8 cellular contexts compared by ENCODE assay signal in the genomic region with DNA sequence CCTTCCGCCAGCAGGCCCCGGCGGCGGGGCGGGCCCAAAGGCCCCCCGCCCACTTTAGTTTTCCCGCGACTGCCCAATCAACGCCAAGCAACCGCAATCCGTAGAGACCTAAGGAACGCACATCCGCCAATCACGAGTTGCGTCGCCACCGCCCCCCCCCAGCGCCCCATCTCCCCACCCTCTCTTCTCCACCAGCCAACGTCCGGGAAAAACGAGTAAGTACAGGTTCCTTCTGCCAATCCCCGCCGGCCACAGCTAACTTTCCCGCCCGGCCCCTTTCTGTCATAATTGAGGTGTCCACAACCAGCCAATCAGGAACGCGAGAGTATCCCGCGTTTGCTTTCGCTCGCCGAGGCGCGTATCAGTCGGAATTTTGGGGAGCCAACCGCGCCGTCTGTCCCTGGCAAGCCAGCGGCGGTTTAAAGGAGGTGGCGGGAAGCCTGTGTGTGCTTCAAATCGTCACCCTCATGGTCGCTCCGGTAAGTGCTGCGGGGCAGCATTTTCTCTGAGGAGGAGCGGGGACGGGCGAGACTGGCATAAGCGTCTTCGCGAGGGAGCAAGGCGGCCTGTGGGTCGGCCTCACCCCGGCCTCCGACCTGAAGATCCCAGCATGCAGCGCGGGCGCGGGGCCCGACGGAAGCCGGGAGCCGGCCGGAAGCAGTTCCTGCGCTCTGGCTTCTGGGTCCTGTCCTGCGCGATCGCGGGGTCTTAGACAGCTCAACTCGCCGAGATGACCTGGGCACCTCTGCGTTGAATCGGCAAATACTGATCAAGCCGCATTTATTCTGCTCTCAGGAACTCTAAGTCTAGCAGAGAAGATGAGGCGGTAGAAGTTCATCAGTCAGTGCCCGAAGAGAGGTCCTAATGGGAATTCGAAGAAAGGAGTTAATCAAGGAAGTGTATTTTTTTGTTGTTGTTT. TPM values are rescaled to one million over a fixed set of nuclear protein-coding genes. Genes with fewer than 3 reads are reported as not detected.
DNase-seq lines count a peak whose midpoint lies in the region; ATAC-seq, FAIRE-seq and TF ChIP-seq lines count a peak whose summit lies in the region.

A gene with protein sequence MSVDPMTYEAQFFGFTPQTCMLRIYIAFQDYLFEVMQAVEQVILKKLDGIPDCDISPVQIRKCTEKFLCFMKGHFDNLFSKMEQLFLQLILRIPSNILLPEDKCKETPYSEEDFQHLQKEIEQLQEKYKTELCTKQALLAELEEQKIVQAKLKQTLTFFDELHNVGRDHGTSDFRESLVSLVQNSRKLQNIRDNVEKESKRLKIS (plus strand): TSS at position 361 of the 919 bp plus-strand sequence. CDS start 2,297 bp downstream, outside the sequence.

- H2AK9ac ChIP-seq in IMR-90 (replicated peaks; ENCODE audit: low read depth, low read length, poor library complexity), result peak within 1 kb of the TSS; percentile 96

- CTCF ChIA-PET in IMR-90 (lab: Yijun Ruan, JAX), result no interaction called here

- peak within 1 kb of the TSS; percentile 96 for H4K91ac ChIP-seq in IMR-90 (ENCODE audit: insufficient read depth, low read depth, low read length)

- peak within 1 kb of the TSS; percentile 99 for H3K56ac ChIP-seq in IMR-90 (ENCODE audit: extremely low read depth, insufficient read depth, low read length)

- TF ChIP-seq RAD21 in IMR-90 (IDR thresholded peaks at IDR 0.05; ENCODE audit: low read length), result peak; percentile 4; the same call in 1 of the 2 replicates

- H3K18ac ChIP-seq in IMR-90 (ENCODE audit: low read depth, low read length), result peak within 1 kb of the TSS; percentile 82

- H4K20me1 ChIP-seq in IMR-90 (ENCODE audit: insufficient read depth, low read length), result peaks cover 4% of the 10 kb centered on the region

- BruUV-seq in IMR-90 (replicated peaks; lab: Mats Ljungman, UMichigan), result no TSS peak

- H2AFZ ChIP-seq in IMR-90 (replicated peaks; ENCODE audit: low read length, poor library complexity), result peak within 1 kb of the TSS; percentile 99

- dilution Hi-C loops in IMR-90 (cut with HindIII; ENCODE audit: low sequenced_read_pairs, unreplicated experiment), result no loop called here

- H3K4me2 ChIP-seq in IMR-90 (ENCODE audit: low read depth, low read length), result peak within 1 kb of the TSS; percentile 100

- intact Hi-C loops in IMR-90 (cut with micrococcal nuclease), result loop anchor here (1.0 to 5.0 kb wide), 4 partner anchors 30 to 936 kb away; partner anchors contain the start of gene NLRP1

- in situ Hi-C loops in IMR-90 (cut with MboI; ENCODE audit: low sequenced_read_pairs), result no loop called here

- H3K79me1 ChIP-seq in IMR-90 (ENCODE audit: low read depth in 1 of 2, low read length in 2 of 2), result peaks cover 45 to 60% of the 10 kb centered on the region in 2 experiments

- peak within 1 kb of the TSS; percentile 84 for H2BK120ac ChIP-seq in IMR-90 (ENCODE audit: low read depth, low read length)

- H2BK20ac ChIP-seq in IMR-90 (ENCODE audit: low read depth, low read length), result no peak within 1 kb of the TSS

- H4K8ac ChIP-seq in IMR-90 (ENCODE audit: low read depth in 2 of 2, low read length in 2 of 2), result peak within 1 kb of the TSS; percentile 99 to 100

- H3K4ac ChIP-seq in IMR-90 (ENCODE audit: low read depth, low read length), result peak within 1 kb of the TSS; percentile 99

- H3K9ac ChIP-seq in IMR-90 (ENCODE audit: low read depth, low read length), result peak within 1 kb of the TSS; percentile 98

- H3K23ac ChIP-seq in IMR-90 (ENCODE audit: low read depth, low read length), result peak within 1 kb of the TSS; percentile 97

- no peak for FAIRE-seq in D721Med (lab: Jason Lieb, UNC)

- H3K27ac ChIP-seq in IMR-90 (ENCODE audit: insufficient read depth, low read length), result peak within 1 kb of the TSS; percentile 98

- no peaks in the 10 kb centered on the region; the same call in 1 of the 2 replicates for H3K9me1 ChIP-seq in IMR-90 (ENCODE audit: insufficient read depth, low read length)

- H3K4me1 ChIP-seq in IMR-90 (ENCODE audit: control insufficient read depth, insufficient read depth, low read length) (peaks cover 2% of the 10 kb centered on the region; the same call in 1 of the 2 replicates), mononuclear cell (ENCODE audit: insufficient read depth, low read length) (peaks cover 33% of the 10 kb centered on the region)

- ATAC-seq in GM21528 (IDR thresholded peaks at IDR 0.05; ENCODE audit: low FRiP score, unreplicated experiment) (peak; percentile 81), IMR-90 (ENCODE audit: low read depth) (peak; percentile 94)

- WGBS in IMR-90 (ENCODE audit: extremely low coverage in 2 of 2, insufficient read length in 1 of 2), 2 experiments, result 1% methylated on average over 39 of the region's 77 CpGs; no CpG with 5 or more reads in 1 of the 2 experiments

- peak within 1 kb of the TSS; percentile 96 for H2BK5ac ChIP-seq in IMR-90 (ENCODE audit: low read depth, low read length, poor library complexity, severe bottlenecking)

- H2AK5ac ChIP-seq in IMR-90 (ENCODE audit: low read depth, low read length), result peak within 1 kb of the TSS; percentile 97

- H3K4me3 ChIP-seq in IMR-90 (ENCODE audit: insufficient read depth, low read depth, low read length), result peak within 1 kb of the TSS; percentile 97
- H3K4me3 ChIP-seq in mononuclear cell (ENCODE audit: low read length), result peak within 1 kb of the TSS; percentile 99

- peak within 1 kb of the TSS; percentile 97 for H4K5ac ChIP-seq in IMR-90 (ENCODE audit: low read depth, low read length)

- no peaks in the 10 kb centered on the region for H3K27me3 ChIP-seq in IMR-90 (ENCODE audit: control insufficient read depth, insufficient read depth, low read length)
- H3K27me3 ChIP-seq in mononuclear cell (ENCODE audit: insufficient read depth, low read length), result no peaks in the 10 kb centered on the region

- TF ChIP-seq CTCF in D721Med (IDR thresholded peaks at IDR 0.05; ENCODE audit: insufficient read depth, missing control alignments), result no peak
- TF ChIP-seq CTCF in IMR-90 (conservative IDR thresholded peaks at IDR 0.05; ENCODE audit: low read depth, low read length), result no peak

- peak; percentile 88 for TF ChIP-seq POLR2A in IMR-90 (IDR thresholded peaks at IDR 0.05; ENCODE audit: low read depth, low read length)

- peak; percentile 86 for DNase-seq in D721Med (ENCODE audit: insufficient read length, low spot score)
- peak; percentile 98 for DNase-seq in IMR-90
- peak; percentile 99 for DNase-seq in OCI-M1 (lab: John Stamatoyannopoulos, UW)
- peak; percentile 96 for DNase-seq in activated T-cell treated with anti-CD3 and anti-CD28 coated beads for 24 hours (ENCODE audit: low read depth)
- DNase-seq in epidermal melanocyte (ENCODE audit: insufficient read length, low spot score), result peak; percentile 96
- DNase-seq in stimulated activated CD8-positive, alpha-beta memory T cell treated with anti-CD3 and anti-CD28 coated beads, Interleukin-4, amount 100 ng/mL, for 1 hour (ENCODE audit: low read depth in 2 of 2, low spot score in 1 of 2), result peak; percentile 95 to 96

- H3K14ac ChIP-seq in IMR-90 (replicated peaks; ENCODE audit: low read depth, low read length), result peak within 1 kb of the TSS; percentile 100

- H2BK15ac ChIP-seq in IMR-90 (ENCODE audit: low read depth, low read length), result peak within 1 kb of the TSS; percentile 62; the same call in 1 of the 3 replicates

- peaks cover 18% of the 10 kb centered on the region for H3K36me3 ChIP-seq in IMR-90 (ENCODE audit: control insufficient read depth, insufficient read depth, low read length)

- POLR2A ChIA-PET in IMR-90 (lab: Charles Lee; ENCODE audit: unreplicated experiment), result interaction anchor here (0.7 to 1.1 kb wide), 4 partner anchors 12 to 43 kb away, joined by 3 to 5 read pairs (median 4); a partner anchor contains a TSS

- H3K9me3 ChIP-seq in IMR-90 (ENCODE audit: control insufficient read depth, insufficient read depth, low read length), result no peaks in the 10 kb centered on the region
- H3K9me3 ChIP-seq in mononuclear cell (ENCODE audit: low read depth, low read length), result no peaks in the 10 kb centered on the region

TF ChIP-seq in IMR-90, 13 proteins besides CTCF, POLR2A, EP300 and RAD21:
- peak; percentile 94 for TF ChIP-seq MXI1 (IDR thresholded peaks at IDR 0.05; ENCODE audit: borderline replicate concordance, low read depth, low read length)
- no peak for TF ChIP-seq CHD1 (IDR thresholded peaks at IDR 0.05; ENCODE audit: low read depth, low read length)
- TF ChIP-seq MAZ (IDR thresholded peaks at IDR 0.05; ENCODE audit: borderline replicate concordance, low read depth, low read length), result peak; percentile 27; the same call in 1 of the 2 replicates

RNA-seq across cellular contexts. Expression of the gene that starts here (rescaled TPM):
- 11.7 and 18.1 TPM in 2 replicates for total RNA-seq in IMR-90 (2012; rRNA removed)
- polyA plus RNA-seq in IMR-90 (2012; rRNA removed), result 5.7 and 7.5 TPM in 2 replicates
- 1.5 and 1.8 TPM in 2 replicates for polyA plus RNA-seq in IMR-90 (2012; cell fraction: cytosol; rRNA removed)
- polyA plus RNA-seq in IMR-90 (2012; cell fraction: nucleus; rRNA removed; ENCODE audit: low replicate concordance), result 1.7 and 10.0 TPM in 2 replicates
- 18.9 TPM for total RNA-seq in mononuclear cell

Comparison
In these comparisons a context has a peak if more than half of its experiments do, and no peak if none do; other contexts are left out.
1. Peak in every context shown above with its lines: DNase-seq, ATAC-seq, H3K4me3 ChIP-seq and H3K27ac ChIP-seq.